1 cellular context compared by ENCODE assay signal in the genomic region with DNA sequence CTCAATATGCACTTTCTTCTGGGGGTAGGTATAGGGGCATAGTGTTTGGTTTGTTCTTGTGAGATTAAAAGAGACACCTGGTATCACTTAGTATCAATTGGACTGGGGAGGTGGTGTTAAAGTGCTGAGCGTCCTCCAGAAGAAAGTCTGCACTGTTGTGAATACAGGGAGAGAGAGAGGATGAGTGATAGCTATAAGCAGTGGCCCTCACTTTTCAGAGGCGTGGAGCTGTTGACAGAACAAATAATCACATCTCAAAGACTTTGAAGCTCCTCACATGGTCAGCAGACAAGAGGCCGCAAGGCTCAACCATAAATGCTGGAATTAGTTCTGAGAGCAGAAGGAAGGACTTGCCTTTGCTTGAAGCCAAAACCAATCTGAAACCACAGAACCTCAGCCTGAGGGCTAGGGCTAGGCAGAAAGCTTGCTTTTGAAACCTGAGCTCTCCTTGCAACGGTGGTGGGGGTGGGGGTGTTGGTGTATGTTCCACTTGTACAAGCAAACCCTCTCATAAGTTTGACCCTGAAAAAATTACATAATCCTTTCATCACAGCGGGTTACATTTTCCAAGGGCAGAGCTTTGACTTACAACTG.
TF ChIP-seq lines count a peak whose summit lies in the region.

No MANE protein-coding gene starts in this region.

TF ChIP-seq in HepG2, 621 proteins besides CTCF, POLR2A, EP300 and RAD21 (continued from another document and continues in another):
- TF ChIP-seq, protein P1, sequence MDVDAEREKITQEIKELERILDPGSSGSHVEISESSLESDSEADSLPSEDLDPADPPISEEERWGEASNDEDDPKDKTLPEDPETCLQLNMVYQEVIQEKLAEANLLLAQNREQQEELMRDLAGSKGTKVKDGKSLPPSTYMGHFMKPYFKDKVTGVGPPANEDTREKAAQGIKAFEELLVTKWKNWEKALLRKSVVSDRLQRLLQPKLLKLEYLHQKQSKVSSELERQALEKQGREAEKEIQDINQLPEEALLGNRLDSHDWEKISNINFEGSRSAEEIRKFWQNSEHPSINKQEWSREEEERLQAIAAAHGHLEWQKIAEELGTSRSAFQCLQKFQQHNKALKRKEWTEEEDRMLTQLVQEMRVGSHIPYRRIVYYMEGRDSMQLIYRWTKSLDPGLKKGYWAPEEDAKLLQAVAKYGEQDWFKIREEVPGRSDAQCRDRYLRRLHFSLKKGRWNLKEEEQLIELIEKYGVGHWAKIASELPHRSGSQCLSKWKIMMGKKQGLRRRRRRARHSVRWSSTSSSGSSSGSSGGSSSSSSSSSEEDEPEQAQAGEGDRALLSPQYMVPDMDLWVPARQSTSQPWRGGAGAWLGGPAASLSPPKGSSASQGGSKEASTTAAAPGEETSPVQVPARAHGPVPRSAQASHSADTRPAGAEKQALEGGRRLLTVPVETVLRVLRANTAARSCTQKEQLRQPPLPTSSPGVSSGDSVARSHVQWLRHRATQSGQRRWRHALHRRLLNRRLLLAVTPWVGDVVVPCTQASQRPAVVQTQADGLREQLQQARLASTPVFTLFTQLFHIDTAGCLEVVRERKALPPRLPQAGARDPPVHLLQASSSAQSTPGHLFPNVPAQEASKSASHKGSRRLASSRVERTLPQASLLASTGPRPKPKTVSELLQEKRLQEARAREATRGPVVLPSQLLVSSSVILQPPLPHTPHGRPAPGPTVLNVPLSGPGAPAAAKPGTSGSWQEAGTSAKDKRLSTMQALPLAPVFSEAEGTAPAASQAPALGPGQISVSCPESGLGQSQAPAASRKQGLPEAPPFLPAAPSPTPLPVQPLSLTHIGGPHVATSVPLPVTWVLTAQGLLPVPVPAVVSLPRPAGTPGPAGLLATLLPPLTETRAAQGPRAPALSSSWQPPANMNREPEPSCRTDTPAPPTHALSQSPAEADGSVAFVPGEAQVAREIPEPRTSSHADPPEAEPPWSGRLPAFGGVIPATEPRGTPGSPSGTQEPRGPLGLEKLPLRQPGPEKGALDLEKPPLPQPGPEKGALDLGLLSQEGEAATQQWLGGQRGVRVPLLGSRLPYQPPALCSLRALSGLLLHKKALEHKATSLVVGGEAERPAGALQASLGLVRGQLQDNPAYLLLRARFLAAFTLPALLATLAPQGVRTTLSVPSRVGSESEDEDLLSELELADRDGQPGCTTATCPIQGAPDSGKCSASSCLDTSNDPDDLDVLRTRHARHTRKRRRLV (CRISPR knock-in tag; IDR thresholded peaks at IDR 0.05), result no peak
- TF ChIP-seq DZIP1 (CRISPR knock-in tag; IDR thresholded peaks at IDR 0.05) (no peak), ZNF10 (CRISPR knock-in tag; IDR thresholded peaks at IDR 0.05; ENCODE audit: borderline replicate concordance, low read depth) (no peak), GATAD2A (CRISPR knock-in tag; IDR thresholded peaks at IDR 0.05) (0 out of 2 replicates have a peak, but pooled peaks have one; percentile 17), NCOA1 (CRISPR knock-in tag; IDR thresholded peaks at IDR 0.05) (no peak), PATZ1 (CRISPR knock-in tag; IDR thresholded peaks at IDR 0.05) (peak; percentile 65), CREB3 (CRISPR knock-in tag; IDR thresholded peaks at IDR 0.05) (no peak), ZNF17 (CRISPR knock-in tag; IDR thresholded peaks at IDR 0.05) (no peak), ATF1 (CRISPR knock-in tag; IDR thresholded peaks at IDR 0.05) (no peak), SYNCRIP (IDR thresholded peaks at IDR 0.05; ENCODE audit: insufficient read depth, low read depth, low read length) (no peak), SIX1 (CRISPR knock-in tag; IDR thresholded peaks at IDR 0.05; ENCODE audit: borderline replicate concordance) (peak; percentile 43; the same call in 1 of the 2 replicates), RBM39 (IDR thresholded peaks at IDR 0.05; ENCODE audit: low read depth, low read length, poor library complexity, severe bottlenecking) (no peak), SAFB2 (CRISPR knock-in tag; IDR thresholded peaks at IDR 0.05; ENCODE audit: borderline replicate concordance, low read depth) (no peak), SIX4 (CRISPR knock-in tag; IDR thresholded peaks at IDR 0.05) (peak; percentile 88), ZNF570 (CRISPR knock-in tag; IDR thresholded peaks at IDR 0.05; ENCODE audit: borderline replicate concordance) (no peak), SALL1 (CRISPR knock-in tag; IDR thresholded peaks at IDR 0.05) (peak; percentile 31; the same call in 1 of the 2 replicates), ZBTB10 (CRISPR knock-in tag; IDR thresholded peaks at IDR 0.05; ENCODE audit: borderline replicate concordance) (no peak)
- TF ChIP-seq, protein P2, sequence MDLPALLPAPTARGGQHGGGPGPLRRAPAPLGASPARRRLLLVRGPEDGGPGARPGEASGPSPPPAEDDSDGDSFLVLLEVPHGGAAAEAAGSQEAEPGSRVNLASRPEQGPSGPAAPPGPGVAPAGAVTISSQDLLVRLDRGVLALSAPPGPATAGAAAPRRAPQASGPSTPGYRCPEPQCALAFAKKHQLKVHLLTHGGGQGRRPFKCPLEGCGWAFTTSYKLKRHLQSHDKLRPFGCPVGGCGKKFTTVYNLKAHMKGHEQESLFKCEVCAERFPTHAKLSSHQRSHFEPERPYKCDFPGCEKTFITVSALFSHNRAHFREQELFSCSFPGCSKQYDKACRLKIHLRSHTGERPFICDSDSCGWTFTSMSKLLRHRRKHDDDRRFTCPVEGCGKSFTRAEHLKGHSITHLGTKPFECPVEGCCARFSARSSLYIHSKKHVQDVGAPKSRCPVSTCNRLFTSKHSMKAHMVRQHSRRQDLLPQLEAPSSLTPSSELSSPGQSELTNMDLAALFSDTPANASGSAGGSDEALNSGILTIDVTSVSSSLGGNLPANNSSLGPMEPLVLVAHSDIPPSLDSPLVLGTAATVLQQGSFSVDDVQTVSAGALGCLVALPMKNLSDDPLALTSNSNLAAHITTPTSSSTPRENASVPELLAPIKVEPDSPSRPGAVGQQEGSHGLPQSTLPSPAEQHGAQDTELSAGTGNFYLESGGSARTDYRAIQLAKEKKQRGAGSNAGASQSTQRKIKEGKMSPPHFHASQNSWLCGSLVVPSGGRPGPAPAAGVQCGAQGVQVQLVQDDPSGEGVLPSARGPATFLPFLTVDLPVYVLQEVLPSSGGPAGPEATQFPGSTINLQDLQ (CRISPR knock-in tag; IDR thresholded peaks at IDR 0.05), result no peak
- TF ChIP-seq, protein P3, sequence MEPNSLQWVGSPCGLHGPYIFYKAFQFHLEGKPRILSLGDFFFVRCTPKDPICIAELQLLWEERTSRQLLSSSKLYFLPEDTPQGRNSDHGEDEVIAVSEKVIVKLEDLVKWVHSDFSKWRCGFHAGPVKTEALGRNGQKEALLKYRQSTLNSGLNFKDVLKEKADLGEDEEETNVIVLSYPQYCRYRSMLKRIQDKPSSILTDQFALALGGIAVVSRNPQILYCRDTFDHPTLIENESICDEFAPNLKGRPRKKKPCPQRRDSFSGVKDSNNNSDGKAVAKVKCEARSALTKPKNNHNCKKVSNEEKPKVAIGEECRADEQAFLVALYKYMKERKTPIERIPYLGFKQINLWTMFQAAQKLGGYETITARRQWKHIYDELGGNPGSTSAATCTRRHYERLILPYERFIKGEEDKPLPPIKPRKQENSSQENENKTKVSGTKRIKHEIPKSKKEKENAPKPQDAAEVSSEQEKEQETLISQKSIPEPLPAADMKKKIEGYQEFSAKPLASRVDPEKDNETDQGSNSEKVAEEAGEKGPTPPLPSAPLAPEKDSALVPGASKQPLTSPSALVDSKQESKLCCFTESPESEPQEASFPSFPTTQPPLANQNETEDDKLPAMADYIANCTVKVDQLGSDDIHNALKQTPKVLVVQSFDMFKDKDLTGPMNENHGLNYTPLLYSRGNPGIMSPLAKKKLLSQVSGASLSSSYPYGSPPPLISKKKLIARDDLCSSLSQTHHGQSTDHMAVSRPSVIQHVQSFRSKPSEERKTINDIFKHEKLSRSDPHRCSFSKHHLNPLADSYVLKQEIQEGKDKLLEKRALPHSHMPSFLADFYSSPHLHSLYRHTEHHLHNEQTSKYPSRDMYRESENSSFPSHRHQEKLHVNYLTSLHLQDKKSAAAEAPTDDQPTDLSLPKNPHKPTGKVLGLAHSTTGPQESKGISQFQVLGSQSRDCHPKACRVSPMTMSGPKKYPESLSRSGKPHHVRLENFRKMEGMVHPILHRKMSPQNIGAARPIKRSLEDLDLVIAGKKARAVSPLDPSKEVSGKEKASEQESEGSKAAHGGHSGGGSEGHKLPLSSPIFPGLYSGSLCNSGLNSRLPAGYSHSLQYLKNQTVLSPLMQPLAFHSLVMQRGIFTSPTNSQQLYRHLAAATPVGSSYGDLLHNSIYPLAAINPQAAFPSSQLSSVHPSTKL (CRISPR knock-in tag; IDR thresholded peaks at IDR 0.05), result peak; percentile 21; the same call in 1 of the 2 replicates
